1 cellular context compared by ENCODE assay signal in genomic region chr19:56403261-56403660, GRCh38.
TF ChIP-seq lines count a peak whose summit lies in the region.

No MANE protein-coding gene starts in this region.

TF ChIP-seq in K562, 482 proteins besides CTCF, POLR2A, EP300 and RAD21:
- TF ChIP-seq ZBTB9 (CRISPR knock-in tag; IDR thresholded peaks at IDR 0.05): no peak
- no peak for TF ChIP-seq ZNF197 (CRISPR knock-in tag; IDR thresholded peaks at IDR 0.05; ENCODE audit: low read depth)
- no peak for TF ChIP-seq ZNF232 (CRISPR knock-in tag; IDR thresholded peaks at IDR 0.05)
- TF ChIP-seq, protein P1, sequence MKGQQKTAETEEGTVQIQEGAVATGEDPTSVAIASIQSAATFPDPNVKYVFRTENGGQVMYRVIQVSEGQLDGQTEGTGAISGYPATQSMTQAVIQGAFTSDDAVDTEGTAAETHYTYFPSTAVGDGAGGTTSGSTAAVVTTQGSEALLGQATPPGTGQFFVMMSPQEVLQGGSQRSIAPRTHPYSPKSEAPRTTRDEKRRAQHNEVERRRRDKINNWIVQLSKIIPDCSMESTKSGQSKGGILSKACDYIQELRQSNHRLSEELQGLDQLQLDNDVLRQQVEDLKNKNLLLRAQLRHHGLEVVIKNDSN (CRISPR knock-in tag; IDR thresholded peaks at IDR 0.05): no peak
- no peak for TF ChIP-seq NR3C1 (CRISPR knock-in tag; IDR thresholded peaks at IDR 0.05)
